Comparison of ENCODE assay signal across 4 cellular contexts in genomic region chr4:56634954-56635353, GRCh38. TPM values are rescaled to one million over a fixed set of nuclear protein-coding genes. Genes with fewer than 3 reads are reported as not detected.
"Had no signal": no experiment of that assay in that cellular context is flagged by ENCODE, and none has a peak within 500 bp of the region (broad histone marks: within the 10 kb centered on the region; RNA-seq: fewer than 3 reads in every experiment).

No MANE protein-coding gene starts in this region.

RNA-seq across cellular contexts. Expression of gene HOPX, which starts 46.1 kb away (rescaled TPM):
- total RNA-seq: OCI-LY7, RPMI7951, SJCRH30, SK-MEL-5 had no signal
